Comparison of ENCODE assay signal across 22 cellular contexts in genomic region chr6:52369234-52369633, GRCh38.
"Had no signal": no experiment of that assay in that cellular context is flagged by ENCODE, and none has a peak within 500 bp of the region (broad histone marks: within the 10 kb centered on the region; RNA-seq: fewer than 3 reads in every experiment).

No MANE protein-coding gene starts in this region.

- H3K4me3 Mint-ChIP-seq: dendritic cell treated with granulocyte-macrophage colony-stimulating factor and Interleukin-4, amounts not matched to agents 40 ng/mL and 50 ng/mL, for 4 days; endodermal cell; immature natural killer cell; naive B cell; stimulated activated memory B cell treated with anti-CD40 and anti-IgM and Interleukin-4, amounts not matched to agents 10 μg/mL and 1 μg/mL and 100 μg/mL, for 72 hours; stimulated activated naive CD8-positive, alpha-beta T cell treated with anti-CD3 and anti-CD28 coated beads, Interleukin-15, Interleukin-2, amounts not matched to agents 100 ng/mL and 50 ng/mL, for 24 hours had no signal

- H3K27ac ChIP-seq: foreskin keratinocyte, left ventricle myocardium inferior, neutrophil, psoas muscle, spleen, tibial artery, upper lobe of left lung, uterus had no signal

- H3K36me3 ChIP-seq: tibial artery, uterus had no signal

- H3K4me3 ChIP-seq: left ventricle myocardium inferior, lung, psoas muscle, spleen, tibial artery, upper lobe of left lung, uterus had no signal

- H3K27me3 Mint-ChIP-seq: dendritic cell treated with granulocyte-macrophage colony-stimulating factor and Interleukin-4, amounts not matched to agents 40 ng/mL and 50 ng/mL, for 4 days; naive B cell; stimulated activated memory B cell treated with anti-CD40 and anti-IgM and Interleukin-4, amounts not matched to agents 10 μg/mL and 1 μg/mL and 100 μg/mL, for 72 hours; stimulated activated naive CD8-positive, alpha-beta T cell treated with anti-CD3 and anti-CD28 coated beads, Interleukin-15, Interleukin-2, amounts not matched to agents 100 ng/mL and 50 ng/mL, for 24 hours had no signal

- H3K4me1 ChIP-seq: foreskin keratinocyte, left ventricle myocardium inferior, psoas muscle, uterus had no signal

- H3K27me3 ChIP-seq: foreskin keratinocyte, neutrophil, spleen, tibial artery, upper lobe of left lung, uterus had no signal

- ATAC-seq: foreskin keratinocyte; psoas muscle; sciatic nerve; stimulated activated memory B cell treated with anti-CD40 and anti-IgM and Interleukin-4, amounts not matched to agents 10 μg/mL and 1 μg/mL and 100 μg/mL, for 72 hours had no signal

- H3K9me3 Mint-ChIP-seq: immature natural killer cell had no signal

- H3K9me3 ChIP-seq: left ventricle myocardium inferior, neutrophil, psoas muscle, tibial artery, upper lobe of left lung, uterus had no signal

- DNase-seq: endodermal cell; erythroblast; foreskin keratinocyte; immature natural killer cell; left ventricle myocardium inferior; mesenchymal stem cell; naive B cell; psoas muscle; retina; spleen; stimulated activated CD4-positive, alpha-beta T cell treated with anti-CD3 and anti-CD28 coated beads, Interleukin-15, amount 100 ng/mL, for 24 hours; stimulated activated CD4-positive, alpha-beta T cell treated with anti-CD3 and anti-CD28 coated beads, Interleukin-1b, Interleukin-23, amount 100 ng/mL, for 48 hours; stimulated activated CD4-positive, alpha-beta T cell treated with anti-CD3 and anti-CD28 coated beads, Interleukin-4, amount 100 ng/mL, for 24 hours; tibial artery; upper lobe of left lung; uterus had no signal

- H3K27ac Mint-ChIP-seq: dendritic cell treated with granulocyte-macrophage colony-stimulating factor and Interleukin-4, amounts not matched to agents 40 ng/mL and 50 ng/mL, for 4 days; endodermal cell; stimulated activated memory B cell treated with anti-CD40 and anti-IgM and Interleukin-4, amounts not matched to agents 10 μg/mL and 1 μg/mL and 100 μg/mL, for 72 hours; stimulated activated naive CD8-positive, alpha-beta T cell treated with anti-CD3 and anti-CD28 coated beads, Interleukin-15, Interleukin-2, amounts not matched to agents 100 ng/mL and 50 ng/mL, for 24 hours had no signal
